23 cellular contexts compared by ENCODE assay signal in genomic region chr1:185015598-185015997, GRCh38. TPM values are rescaled to one million over a fixed set of nuclear protein-coding genes. Genes with fewer than 3 reads are reported as not detected.
A peak's percentile ranks its signal among the peaks of the same experiment; 100 is the strongest.
DNase-seq lines count a peak whose midpoint lies in the region; ATAC-seq, FAIRE-seq and TF ChIP-seq lines count a peak whose summit lies in the region.
"Had no signal": no experiment of that assay in that cellular context is flagged by ENCODE, and none has a peak within 500 bp of the region (broad histone marks: within the 10 kb centered on the region; RNA-seq: fewer than 3 reads in every experiment).

No MANE protein-coding gene starts in this region.

- H3K4me2 ChIP-seq in SK-N-SH (no peak overlapping the region), H1 (ENCODE audit: insufficient read depth in 1 of 2, low read depth in 2 of 2, low read length in 2 of 2) (no peak overlapping the region), smooth muscle cell (no peak overlapping the region)

- no peak overlapping the region for H4K5ac ChIP-seq in H1 (ENCODE audit: insufficient read length, low read depth, low read length)

- H3K4ac ChIP-seq in H1 (replicated peaks; ENCODE audit: insufficient read length, low read depth, low read length), result no peak overlapping the region

- H2BK5ac ChIP-seq in H1 (ENCODE audit: low read depth, low read length), result no peak overlapping the region

- WGBS in SK-N-SH (ENCODE audit: low lambda C conversion rate), result 99% methylated on average over 3 of the region's 3 CpGs
- WGBS in H1 (ENCODE audit: extremely low coverage in 1 of 2, insufficient coverage in 1 of 2, insufficient read length in 1 of 2, insufficient replicate concordance in 2 of 2, low coverage in 1 of 2, low lambda C conversion rate in 2 of 2, missing lambda C conversion rate in 1 of 2), 2 experiments, result 88% methylated on average over 3 of the region's 3 CpGs; no CpG with 5 or more reads in 1 of the 2 experiments
- WGBS in smooth muscle cell (ENCODE audit: low lambda C conversion rate), result 53% methylated on average over 3 of the region's 3 CpGs

- H3K9ac ChIP-seq in SK-N-SH (no peak overlapping the region), H1 (replicated peaks in 1 of 4; ENCODE audit: extremely low read depth in 1 of 4, low read depth in 3 of 4, low read length in 3 of 4) (no peak overlapping the region), smooth muscle cell (ENCODE audit: low read depth) (no peak overlapping the region)

- H3K4me3 ChIP-seq in HEK293 (ENCODE audit: low read depth, low read length), result no peak overlapping the region
- no peak overlapping the region for H3K4me3 ChIP-seq in SK-N-SH (ENCODE audit: low read depth in 2 of 2, low read length in 1 of 2)
- no peak overlapping the region for H3K4me3 ChIP-seq in H1 (ENCODE audit: extremely low read depth in 1 of 4, insufficient read depth in 2 of 4, low read depth in 3 of 4, low read length in 4 of 4)
- H3K4me3 ChIP-seq in smooth muscle cell, result no peak overlapping the region
- no peak overlapping the region for H3K4me3 ChIP-seq in lower lobe of right lung

- CTCF ChIA-PET in HEK293 (lab: Yijun Ruan, JAX) (interaction anchor here (1.4 kb wide), 1 partner anchor 155 kb away, joined by 5 read pairs; no protein-coding TSS in a partner anchor), SK-N-SH (lab: Yijun Ruan, JAX) (interaction anchor here (0.5 kb wide), 1 partner anchor 9 kb away, joined by 4 read pairs; no protein-coding TSS in a partner anchor), H1 (lab: Charles Lee; ENCODE audit: partially characterized antibody) (interaction anchor here (0.6 to 1.4 kb wide), 3 partner anchors 32 to 208 kb away, joined by 3 read pairs; no protein-coding TSS in a partner anchor), RWPE1 (lab: Yijun Ruan, JAX) (no interaction called here)

- H2AFZ ChIP-seq in SK-N-SH (ENCODE audit: low read depth) (no peak overlapping the region), H1 (ENCODE audit: low read length) (no peak overlapping the region), smooth muscle cell (ENCODE audit: low read depth) (no peak overlapping the region)

- H4K20me1 ChIP-seq in SK-N-SH (ENCODE audit: insufficient read depth), result no peaks in the 10 kb centered on the region
- H4K20me1 ChIP-seq in H1 (replicated peaks in 1 of 2; ENCODE audit: control insufficient read depth in 1 of 2, insufficient read depth in 2 of 2, low read length in 2 of 2), result no peaks in the 10 kb centered on the region
- H4K20me1 ChIP-seq in smooth muscle cell (ENCODE audit: low read depth), result no peaks in the 10 kb centered on the region

- no peaks in the 10 kb centered on the region for H3K79me1 ChIP-seq in H1 (ENCODE audit: low read depth, low read length)

- POLR2A ChIA-PET in HEK293 (lab: Yijun Ruan, JAX), result no interaction called here
- POLR2A ChIA-PET in SK-N-SH (lab: Yijun Ruan, JAX), result no interaction called here
- POLR2A ChIA-PET in H1 (lab: Charles Lee; ENCODE audit: partially characterized antibody), result interaction anchor here (1.0 kb wide), 1 partner anchor 29 kb away, joined by 3 read pairs; no protein-coding TSS in a partner anchor
- POLR2A ChIA-PET in RWPE1 (lab: Yijun Ruan, JAX; ENCODE audit: low non-redundant PET), result no interaction called here

- no peak overlapping the region for H3K18ac ChIP-seq in H1 (ENCODE audit: extremely low read depth, low read length)

- intact Hi-C loops in lower lobe of right lung (cut with DNase I), result no loop called here

- H3K14ac ChIP-seq in H1 (ENCODE audit: insufficient read length), result no peak overlapping the region

- no peak overlapping the region for H4K91ac ChIP-seq in H1 (replicated peaks; ENCODE audit: insufficient read length, low read length)

- no peak overlapping the region for H2BK12ac ChIP-seq in H1 (ENCODE audit: low read depth, low read length)

- H3K36me3 ChIP-seq in HEK293 (ENCODE audit: control insufficient read depth in 2 of 2, insufficient read depth in 1 of 2, low read length in 2 of 2) (no peaks in the 10 kb centered on the region), SK-N-SH (replicated peaks in 1 of 2; ENCODE audit: control insufficient read depth in 1 of 2, insufficient read depth in 2 of 2, low read length in 1 of 2) (no peaks in the 10 kb centered on the region), H1 (ENCODE audit: control insufficient read depth in 2 of 4, insufficient read depth in 4 of 4, low read length in 3 of 4) (no peaks in the 10 kb centered on the region), smooth muscle cell (ENCODE audit: low read depth) (no peaks in the 10 kb centered on the region), lower lobe of right lung (no peaks in the 10 kb centered on the region)
- H3K36me3 ChIP-seq: BE2C had no signal

- no peaks in the 10 kb centered on the region; the same call in 1 of the 2 replicates for H3K23me2 ChIP-seq in H1 (ENCODE audit: low read depth, low read length)

- no peak overlapping the region for H3K27ac ChIP-seq in HEK293 (ENCODE audit: extremely low read depth, low read depth, low read length)
- H3K27ac ChIP-seq in SK-N-SH (ENCODE audit: low read depth in 2 of 2, low read length in 1 of 2), result no peak overlapping the region
- no peak overlapping the region for H3K27ac ChIP-seq in H1 (ENCODE audit: low read depth, low read length)
- peak overlapping the region; percentile 70 for H3K27ac ChIP-seq in smooth muscle cell (ENCODE audit: low read depth)
- H3K27ac ChIP-seq in lower lobe of right lung, result no peak overlapping the region
- H3K27ac ChIP-seq in RWPE1, result no peak overlapping the region

- TF ChIP-seq RAD21 in SK-N-SH (IDR thresholded peaks at IDR 0.05; ENCODE audit: low read length) (no peak), H1 (IDR thresholded peaks at IDR 0.05 in 1 of 2, conservative IDR thresholded peaks at IDR 0.05 in 1 of 2; ENCODE audit: low read depth in 2 of 2, low read length in 2 of 2) (no peak)

- TF ChIP-seq POLR2A in H1 (IDR thresholded peaks at IDR 0.05; ENCODE audit: control extremely low read depth in 1 of 2, low read depth in 2 of 2, low read length in 2 of 2), result no peak

- H4K8ac ChIP-seq in H1 (ENCODE audit: extremely low read depth, insufficient read depth, low read length), result no peak overlapping the region

- H2BK15ac ChIP-seq in H1 (ENCODE audit: low read length), result no peak overlapping the region

- no peaks in the 10 kb centered on the region for H3K9me2 ChIP-seq in SK-N-SH

- H3K4me1 ChIP-seq in HEK293 (ENCODE audit: control insufficient read depth, insufficient read depth, low read length) (no peaks in the 10 kb centered on the region; the same call in 1 of the 2 replicates), SK-N-SH (ENCODE audit: control insufficient read depth in 1 of 2, insufficient read depth in 2 of 2, low read depth in 1 of 2, low read length in 1 of 2) (peaks cover 0 to 11% of the 10 kb centered on the region in 2 experiments; a peak in 1 of 4 replicates), H1 (replicated peaks in 1 of 4; ENCODE audit: control insufficient read depth in 3 of 4, insufficient read depth in 4 of 4, low read length in 3 of 4) (no peaks in the 10 kb centered on the region), smooth muscle cell (ENCODE audit: low read depth) (no peaks in the 10 kb centered on the region), lower lobe of right lung (no peaks in the 10 kb centered on the region)
- H3K4me1 ChIP-seq: BE2C had no signal

- H3K79me2 ChIP-seq in SK-N-SH (ENCODE audit: insufficient read depth) (no peaks in the 10 kb centered on the region), H1 (ENCODE audit: control insufficient read depth in 1 of 2, insufficient read depth in 2 of 2, low read length in 2 of 2) (no peaks in the 10 kb centered on the region), smooth muscle cell (ENCODE audit: low read depth) (no peaks in the 10 kb centered on the region)

- 0 out of 2 replicates have a peak overlapping the region, but pooled peaks have one; percentile 34 for H2BK20ac ChIP-seq in H1 (ENCODE audit: low read length)

- H3F3A ChIP-seq in SK-N-SH (replicated peaks; ENCODE audit: insufficient read depth) (peaks cover 3% of the 10 kb centered on the region), smooth muscle cell (ENCODE audit: low read depth) (no peaks in the 10 kb centered on the region)

- no peak for FAIRE-seq in H1 (lab: Jason Lieb, UNC)
- FAIRE-seq: A204.1, G401.6, GM12891, GM19239, HepG2 had no signal

- H2AK5ac ChIP-seq in H1 (ENCODE audit: low read depth, low read length), result no peak overlapping the region

- no peak overlapping the region for H3K23ac ChIP-seq in H1 (ENCODE audit: insufficient read length)

- H2BK120ac ChIP-seq in H1 (replicated peaks; ENCODE audit: low read depth, low read length), result no peak overlapping the region

- H3K56ac ChIP-seq in H1 (replicated peaks; ENCODE audit: insufficient read length, low read depth, low read length), result no peak overlapping the region

- no peak for ATAC-seq in lower lobe of right lung
- ATAC-seq: HCT116, HepG2 had no signal

- H3K9me3 ChIP-seq in HEK293 (ENCODE audit: control insufficient read depth, insufficient read depth, low read depth, low read length) (no peaks in the 10 kb centered on the region), SK-N-SH (no peaks in the 10 kb centered on the region), H1 (ENCODE audit: insufficient read depth in 2 of 2, low read depth in 1 of 2, low read length in 1 of 2) (no peaks in the 10 kb centered on the region), smooth muscle cell (replicated peaks; ENCODE audit: low read depth) (no peaks in the 10 kb centered on the region), lower lobe of right lung (no peaks in the 10 kb centered on the region)
- H3K9me3 ChIP-seq: BE2C had no signal

- DNase-seq in SK-N-SH (no peak), H1 (ENCODE audit: low read depth in 1 of 2, low spot score in 2 of 2) (no peak), smooth muscle cell (lab: John Stamatoyannopoulos, UW; ENCODE audit: unreplicated experiment) (no peak), lower lobe of right lung (no peak), RWPE1 (ENCODE audit: low spot score) (no peak), NCI-H526 (lab: John Stamatoyannopoulos, UW) (no peak)
- DNase-seq: ACHN; BE2C; C1 segment of cervical spinal cord; CD4-positive, CD25-positive, alpha-beta regulatory T cell; CD8-positive, alpha-beta memory T cell; COR-L47; DMS 273 treated with DMSO at 0.1 percent for 48 hours; DMS53; DND-41; H7 had no signal

- H3K27me3 ChIP-seq in SK-N-SH (ENCODE audit: insufficient read depth), result no peaks in the 10 kb centered on the region
- peaks cover 0 to 1% (median 0%) of the 10 kb centered on the region in 4 experiments; a peak in 1 of 7 replicates for H3K27me3 ChIP-seq in H1 (replicated peaks in 1 of 4; ENCODE audit: control insufficient read depth in 3 of 4, extremely low read depth in 1 of 4, insufficient read depth in 3 of 4, low read length in 3 of 4)
- no peaks in the 10 kb centered on the region for H3K27me3 ChIP-seq in smooth muscle cell (ENCODE audit: low read depth)
- H3K27me3 ChIP-seq in lower lobe of right lung (ENCODE audit: low read depth), result no peaks in the 10 kb centered on the region
- H3K27me3 ChIP-seq: BE2C had no signal

- TF ChIP-seq CTCF in HEK293 (tag by site-specific recombination; IDR thresholded peaks at IDR 0.05) (no peak), SK-N-SH (IDR thresholded peaks at IDR 0.05) (no peak), H1 (IDR thresholded peaks at IDR 0.05; ENCODE audit: control extremely low read depth in 1 of 3, insufficient read depth in 1 of 3, low read depth in 1 of 3, low read length in 3 of 3) (no peak), smooth muscle cell (IDR thresholded peaks at IDR 0.05; ENCODE audit: borderline replicate concordance, insufficient read depth, poor library complexity, severe bottlenecking) (no peak), lower lobe of right lung (IDR thresholded peaks at IDR 0.05) (no peak), RWPE1 (conservative IDR thresholded peaks at IDR 0.05; ENCODE audit: low read depth) (no peak)

- TF ChIP-seq EP300 in SK-N-SH (IDR thresholded peaks at IDR 0.05; ENCODE audit: borderline replicate concordance in 1 of 2, low read depth in 1 of 2, low read length in 1 of 2), result no peak
- TF ChIP-seq EP300 in H1 (IDR thresholded peaks at IDR 0.05; ENCODE audit: borderline replicate concordance in 1 of 2, low read depth in 2 of 2, low read length in 2 of 2), result no peak

RNA-seq across cellular contexts. Expression of gene RNF2, which starts 29.8 kb away (rescaled TPM):
- 20.1 and 21.8 TPM in 2 replicates for polyA plus RNA-seq in SK-N-SH (2012; rRNA removed)
- 33.5 and 36.2 TPM in 2 replicates for polyA plus RNA-seq in SK-N-SH (2012; cell fraction: cytosol; rRNA removed)
- 3.2 and 11.8 TPM in 2 replicates for polyA plus RNA-seq in SK-N-SH (2012; cell fraction: nucleus; rRNA removed)
- total RNA-seq in H1 (2021; fragmentation: NEBNext Ultra II Directional; extraction: Animal tissue kit (Norgen Biotek cat#: 25700)), result 52.7 and 58.9 TPM in 2 replicates
- polyA plus RNA-seq in H1 (2011; rRNA removed), result 13.4 and 28.9 TPM in 2 replicates
- polyA plus RNA-seq in H1 (2011; cell fraction: cytosol; rRNA removed), result 40.2 TPM
- polyA plus RNA-seq in H1 (2011; cell fraction: nucleus; rRNA removed), result 11.1 TPM
- 40.5 to 55.6 TPM (median 47.9 TPM) in 4 replicates for polyA plus RNA-seq in H1 (2012, experiment 1 of 2)
- 3.1 TPM for polyA plus RNA-seq in H1 (2012, experiment 2 of 2)
- 30.7 TPM for polyA plus RNA-seq in H1 (2013, experiment 1 of 2)
- 32.3 TPM for polyA plus RNA-seq in H1 (2013, experiment 2 of 2)
- 80.7 and 131 TPM in 2 replicates for polyA minus RNA-seq in H1 (2011; rRNA and poly(A)+ RNA removed)
- 51.8 TPM for polyA minus RNA-seq in H1 (2011; cell fraction: cytosol; rRNA and poly(A)+ RNA removed)
- 44.2 TPM for polyA minus RNA-seq in H1 (2011; cell fraction: nucleus; rRNA and poly(A)+ RNA removed)
- 40.8 and 41.2 TPM in 2 replicates for total RNA-seq in smooth muscle cell
- 18.7 and 34.6 TPM in 2 replicates for polyA plus RNA-seq in smooth muscle cell
- total RNA-seq in lower lobe of right lung, result 17.0 TPM

RNA-seq across cellular contexts. Expression of gene NIBAN1, which starts 41.3 kb away (rescaled TPM):
- polyA plus RNA-seq in SK-N-SH (2012; rRNA removed), result 23.9 and 25.4 TPM in 2 replicates
- 28.2 and 28.7 TPM in 2 replicates for polyA plus RNA-seq in SK-N-SH (2012; cell fraction: cytosol; rRNA removed)
- polyA plus RNA-seq in SK-N-SH (2012; cell fraction: nucleus; rRNA removed), result 23.2 and 28.5 TPM in 2 replicates
- total RNA-seq in H1 (2021; fragmentation: NEBNext Ultra II Directional; extraction: Animal tissue kit (Norgen Biotek cat#: 25700)), result 13.7 and 15.2 TPM in 2 replicates
- 4.2 and 5.7 TPM in 2 replicates for polyA plus RNA-seq in H1 (2011; rRNA removed)
- polyA plus RNA-seq in H1 (2011; cell fraction: cytosol; rRNA removed), result 5.3 TPM
- 7.2 TPM for polyA plus RNA-seq in H1 (2011; cell fraction: nucleus; rRNA removed)
- 7.8 to 12.8 TPM (median 10.4 TPM) in 4 replicates for polyA plus RNA-seq in H1 (2012, experiment 1 of 2)
- 1.1 TPM for polyA plus RNA-seq in H1 (2012, experiment 2 of 2)
- 11.6 TPM for polyA plus RNA-seq in H1 (2013, experiment 1 of 2)
- 12.2 TPM for polyA plus RNA-seq in H1 (2013, experiment 2 of 2)
- 10.2 and 12.6 TPM in 2 replicates for polyA minus RNA-seq in H1 (2011; rRNA and poly(A)+ RNA removed)
- 7.8 TPM for polyA minus RNA-seq in H1 (2011; cell fraction: cytosol; rRNA and poly(A)+ RNA removed)
- 15.8 TPM for polyA minus RNA-seq in H1 (2011; cell fraction: nucleus; rRNA and poly(A)+ RNA removed)
- total RNA-seq in smooth muscle cell, result 10.7 and 14.0 TPM in 2 replicates
- polyA plus RNA-seq in smooth muscle cell, result 7.3 and 8.5 TPM in 2 replicates
- total RNA-seq in lower lobe of right lung, result 44.8 TPM
- total RNA-seq: HepG2 had no signal
- polyA plus RNA-seq: HepG2 had no signal
